23 cellular contexts compared by ENCODE assay signal in the genomic region with DNA sequence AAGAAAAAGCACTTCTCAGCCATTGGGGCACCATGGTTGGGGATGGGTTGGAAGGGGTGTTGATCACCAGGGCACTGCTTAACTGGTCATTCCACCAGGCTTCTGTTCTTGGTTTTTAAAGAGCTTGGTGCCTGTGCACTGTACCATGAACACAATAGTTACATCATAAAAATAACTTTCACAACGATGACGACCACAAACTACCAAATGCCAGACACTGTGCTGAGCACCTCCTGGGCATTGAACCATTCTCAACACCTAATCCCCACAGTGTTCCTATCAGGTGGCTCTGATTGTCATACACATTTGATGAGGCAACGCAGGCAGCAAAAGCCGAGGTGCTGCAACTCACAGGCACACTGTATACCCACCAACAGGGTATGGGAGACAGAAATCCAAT.
"Had no signal": no experiment of that assay in that cellular context is flagged by ENCODE, and none has a peak within 500 bp of the region (broad histone marks: within the 10 kb centered on the region; RNA-seq: fewer than 3 reads in every experiment).

No MANE protein-coding gene starts in this region.

- H3K27me3 ChIP-seq: right lobe of liver, testis, tibial artery had no signal

- H3K4me3 ChIP-seq: coronary artery, esophagus muscularis mucosa, gastroesophageal sphincter, heart right ventricle, lung, mucosa of descending colon, pancreas, right lobe of liver, smooth muscle cell, testis, tibial artery had no signal

- H3K36me3 ChIP-seq: esophagus muscularis mucosa, gastroesophageal sphincter, heart right ventricle, neutrophil, pancreas, right lobe of liver, tibial artery had no signal

- H3K9me3 ChIP-seq: esophagus muscularis mucosa, gastroesophageal sphincter, heart right ventricle, mucosa of descending colon, neutrophil, pancreas, right lobe of liver, testis, tibial artery had no signal

- H3K27ac ChIP-seq: coronary artery, esophagus muscularis mucosa, foreskin keratinocyte, gastroesophageal sphincter, heart right ventricle, neutrophil, pancreas, right lobe of liver, testis, tibial artery had no signal

- H3K4me1 ChIP-seq: foreskin keratinocyte, heart right ventricle, pancreas, right lobe of liver, testis had no signal

- DNase-seq: dermis blood vessel endothelial cell; effector memory CD4-positive, alpha-beta T cell; foreskin keratinocyte; glutamatergic neuron; heart right ventricle; hippocampal formation; mucosa of descending colon; naive B cell; pancreas; right lobe of liver; stimulated activated CD4-positive, alpha-beta T cell treated with anti-CD3 and anti-CD28 coated beads, Interleukin-12 subunit alpha, Interleukin-12 subunit beta, amount 100 ng/mL, for 4 hours; stimulated activated CD4-positive, alpha-beta T cell treated with anti-CD3 and anti-CD28 coated beads, Interleukin-1b, Interleukin-23, amount 100 ng/mL, for 48 hours; stimulated activated CD4-positive, alpha-beta T cell treated with anti-CD3 and anti-CD28 coated beads, Interleukin-4, amount 100 ng/mL, for 1 hour; stimulated activated naive CD4-positive, alpha-beta T cell treated with Interleukin-2 at 50 U/mL for 16 hours; substantia nigra; testis; tibial artery had no signal
